Comparison of ENCODE assay signal across 38 cellular contexts in genomic region chr7:151938550-151938949, GRCh38. TPM values are rescaled to one million over a fixed set of nuclear protein-coding genes. Genes with fewer than 3 reads are reported as not detected.
"Had no signal": no experiment of that assay in that cellular context is flagged by ENCODE, and none has a peak within 500 bp of the region (broad histone marks: within the 10 kb centered on the region; RNA-seq: fewer than 3 reads in every experiment).

No MANE protein-coding gene starts in this region.

- H3K36me3 ChIP-seq: MG63 had no signal

- H3K4me3 ChIP-seq: MG63 had no signal

- H3K27me3 ChIP-seq: MG63 had no signal

- H3K9me3 ChIP-seq: MG63 had no signal

- DNase-seq: Kasumi-1, MG63, MM.1S, MV-4-11, NCI-H1048, NCI-H1092, NCI-H1092 treated with DMSO at 0.1 percent for 48 hours, NCI-H1105, NCI-H1105 treated with DMSO at 0.1 percent for 48 hours, NCI-H1417 treated with DMSO at 0.1 percent for 48 hours, NCI-H1436, NCI-H1436 treated with DMSO at 0.1 percent for 48 hours, NCI-H146, NCI-H1694, NCI-H1694 treated with DMSO at 0.1 percent for 48 hours, NCI-H187, NCI-H187 treated with DMSO at 0.1 percent for 48 hours, NCI-H1930, NCI-H2029, NCI-H2029 treated with DMSO at 0.1 percent for 48 hours, NCI-H2081, NCI-H2081 treated with DMSO at 0.1 percent for 48 hours, NCI-H2107, NCI-H2171, NCI-H2171 treated with DMSO at 0.1 percent for 48 hours, NCI-H2227 treated with DMSO at 0.1 percent for 48 hours, NCI-H226, NCI-H345, NCI-H446, NCI-H446 treated with DMSO at 0.1 percent for 48 hours, NCI-H510A, NCI-H510A treated with DMSO at 0.1 percent for 48 hours, NCI-H524, NCI-H524 treated with DMSO at 0.1 percent for 48 hours had no signal

RNA-seq across cellular contexts. Expression of gene GALNTL5, which starts 17.7 kb away (rescaled TPM):
- total RNA-seq: LHCN-M2, M059J, MCF 10A, NCI-H460 had no signal
